In the genomic region with DNA sequence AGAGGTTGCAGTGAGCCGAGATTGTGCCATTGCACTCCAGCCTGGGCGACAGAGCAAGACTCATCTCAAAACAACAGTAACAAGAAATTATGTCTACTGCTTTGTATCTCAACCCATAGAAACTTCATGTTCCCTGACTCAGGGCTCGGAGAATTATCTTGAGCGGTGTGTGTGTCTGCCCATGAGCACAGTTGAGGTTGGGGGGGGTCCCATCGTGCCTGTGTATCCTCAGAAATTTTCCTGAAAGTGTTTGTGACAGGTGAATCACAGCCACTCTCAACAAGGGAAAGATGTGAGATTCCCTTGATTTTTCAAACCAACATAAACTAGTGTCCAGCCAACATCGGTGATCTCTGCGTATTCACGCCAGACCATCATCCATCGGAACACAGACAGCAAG, we compare ENCODE assay signal across 1 cellular context.
TF ChIP-seq lines count a peak whose summit lies in the region.

No MANE protein-coding gene starts in this region.

TF ChIP-seq in SK-N-SH treated with all-trans-retinoic acid at 6 μM for 48 hours, 23 proteins besides CTCF, POLR2A, EP300 and RAD21 (continued from another document):
- TF ChIP-seq, protein P1, sequence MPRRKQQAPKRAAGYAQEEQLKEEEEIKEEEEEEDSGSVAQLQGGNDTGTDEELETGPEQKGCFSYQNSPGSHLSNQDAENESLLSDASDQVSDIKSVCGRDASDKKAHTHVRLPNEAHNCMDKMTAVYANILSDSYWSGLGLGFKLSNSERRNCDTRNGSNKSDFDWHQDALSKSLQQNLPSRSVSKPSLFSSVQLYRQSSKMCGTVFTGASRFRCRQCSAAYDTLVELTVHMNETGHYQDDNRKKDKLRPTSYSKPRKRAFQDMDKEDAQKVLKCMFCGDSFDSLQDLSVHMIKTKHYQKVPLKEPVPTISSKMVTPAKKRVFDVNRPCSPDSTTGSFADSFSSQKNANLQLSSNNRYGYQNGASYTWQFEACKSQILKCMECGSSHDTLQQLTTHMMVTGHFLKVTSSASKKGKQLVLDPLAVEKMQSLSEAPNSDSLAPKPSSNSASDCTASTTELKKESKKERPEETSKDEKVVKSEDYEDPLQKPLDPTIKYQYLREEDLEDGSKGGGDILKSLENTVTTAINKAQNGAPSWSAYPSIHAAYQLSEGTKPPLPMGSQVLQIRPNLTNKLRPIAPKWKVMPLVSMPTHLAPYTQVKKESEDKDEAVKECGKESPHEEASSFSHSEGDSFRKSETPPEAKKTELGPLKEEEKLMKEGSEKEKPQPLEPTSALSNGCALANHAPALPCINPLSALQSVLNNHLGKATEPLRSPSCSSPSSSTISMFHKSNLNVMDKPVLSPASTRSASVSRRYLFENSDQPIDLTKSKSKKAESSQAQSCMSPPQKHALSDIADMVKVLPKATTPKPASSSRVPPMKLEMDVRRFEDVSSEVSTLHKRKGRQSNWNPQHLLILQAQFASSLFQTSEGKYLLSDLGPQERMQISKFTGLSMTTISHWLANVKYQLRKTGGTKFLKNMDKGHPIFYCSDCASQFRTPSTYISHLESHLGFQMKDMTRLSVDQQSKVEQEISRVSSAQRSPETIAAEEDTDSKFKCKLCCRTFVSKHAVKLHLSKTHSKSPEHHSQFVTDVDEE (CRISPR knock-in tag; IDR thresholded peaks at IDR 0.05): no peak
- TF ChIP-seq, protein P2, sequence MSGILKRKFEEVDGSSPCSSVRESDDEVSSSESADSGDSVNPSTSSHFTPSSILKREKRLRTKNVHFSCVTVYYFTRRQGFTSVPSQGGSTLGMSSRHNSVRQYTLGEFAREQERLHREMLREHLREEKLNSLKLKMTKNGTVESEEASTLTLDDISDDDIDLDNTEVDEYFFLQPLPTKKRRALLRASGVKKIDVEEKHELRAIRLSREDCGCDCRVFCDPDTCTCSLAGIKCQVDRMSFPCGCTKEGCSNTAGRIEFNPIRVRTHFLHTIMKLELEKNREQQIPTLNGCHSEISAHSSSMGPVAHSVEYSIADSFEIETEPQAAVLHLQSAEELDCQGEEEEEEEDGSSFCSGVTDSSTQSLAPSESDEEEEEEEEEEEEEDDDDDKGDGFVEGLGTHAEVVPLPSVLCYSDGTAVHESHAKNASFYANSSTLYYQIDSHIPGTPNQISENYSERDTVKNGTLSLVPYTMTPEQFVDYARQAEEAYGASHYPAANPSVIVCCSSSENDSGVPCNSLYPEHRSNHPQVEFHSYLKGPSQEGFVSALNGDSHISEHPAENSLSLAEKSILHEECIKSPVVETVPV (CRISPR knock-in tag; IDR thresholded peaks at IDR 0.05): no peak
- no peak for TF ChIP-seq ZNF8 (CRISPR knock-in tag; IDR thresholded peaks at IDR 0.05)
